Comparison of ENCODE assay signal across 26 cellular contexts in genomic region chr9:95841377-95841776, GRCh38.
"Had no signal": no experiment of that assay in that cellular context is flagged by ENCODE, and none has a peak within 500 bp of the region (broad histone marks: within the 10 kb centered on the region; RNA-seq: fewer than 3 reads in every experiment).

No MANE protein-coding gene starts in this region.

- H3K4me3 ChIP-seq: hepatocyte, left ventricle myocardium inferior, lung, neural progenitor cell, pancreas, prostate gland, skin epidermis, suprapubic skin, thoracic aorta, tibial artery, upper lobe of right lung had no signal

- H3K9me3 ChIP-seq: left ventricle myocardium inferior, pancreas, prostate gland, suprapubic skin, thoracic aorta, tibial artery, upper lobe of right lung had no signal

- H3K79me2 ChIP-seq: hepatocyte had no signal

- ATAC-seq: natural killer cell; pancreas; right cardiac atrium; stimulated activated naive B cell treated with anti-CD40 and anti-IgM and Interleukin-4, amounts not matched to agents 10 μg/mL and 1 μg/mL and 100 μg/mL, for 72 hours; upper lobe of right lung had no signal

- H3K27me3 ChIP-seq: hepatocyte, neural progenitor cell, pancreas, suprapubic skin, tibial artery, upper lobe of right lung had no signal

- H3K36me3 ChIP-seq: left ventricle myocardium inferior, neural progenitor cell, pancreas, prostate gland, suprapubic skin, thoracic aorta, tibial artery, upper lobe of right lung had no signal

- FAIRE-seq: pancreas, urothelium cell line had no signal

- H3K4me1 ChIP-seq: left ventricle myocardium inferior, neural progenitor cell, pancreas, prostate gland, suprapubic skin, upper lobe of right lung had no signal

- H3K4me2 ChIP-seq: hepatocyte, neural progenitor cell had no signal

- H3K27ac ChIP-seq: hepatocyte, left ventricle myocardium inferior, neural progenitor cell, pancreas, prostate gland, skin epidermis, suprapubic skin, thoracic aorta, tibial artery, upper lobe of right lung had no signal

- DNase-seq: islet precursor cell; left ventricle myocardium inferior; mesendoderm; naive B cell; natural killer cell; nephron progenitor cell; pancreas; posterior cingulate gyrus; retina; right cardiac atrium; stimulated activated CD4-positive, alpha-beta T cell treated with anti-CD3 and anti-CD28 coated beads, Interleukin-12 subunit alpha, Interleukin-12 subunit beta, amount 100 ng/mL, for 4 hours; stimulated activated CD4-positive, alpha-beta T cell treated with anti-CD3 and anti-CD28 coated beads, Interleukin-15, amount 100 ng/mL, for 24 hours; stimulated activated CD4-positive, alpha-beta T cell treated with anti-CD3 and anti-CD28 coated beads, Interleukin-2, amount 100 ng/mL, for 24 hours; stimulated activated CD4-positive, alpha-beta T cell treated with anti-CD3 and anti-CD28 coated beads, Interleukin-4, amount 100 ng/mL, for 1 hour; stimulated activated naive B cell treated with anti-CD40 and anti-IgM and Interleukin-4, amounts not matched to agents 10 μg/mL and 1 μg/mL and 100 μg/mL, for 72 hours; tibial artery; trophoblast cell; upper lobe of right lung had no signal

- H2AFZ ChIP-seq: hepatocyte, neural progenitor cell had no signal
